ENCODE assay signal across 11 cellular contexts in the genomic region with DNA sequence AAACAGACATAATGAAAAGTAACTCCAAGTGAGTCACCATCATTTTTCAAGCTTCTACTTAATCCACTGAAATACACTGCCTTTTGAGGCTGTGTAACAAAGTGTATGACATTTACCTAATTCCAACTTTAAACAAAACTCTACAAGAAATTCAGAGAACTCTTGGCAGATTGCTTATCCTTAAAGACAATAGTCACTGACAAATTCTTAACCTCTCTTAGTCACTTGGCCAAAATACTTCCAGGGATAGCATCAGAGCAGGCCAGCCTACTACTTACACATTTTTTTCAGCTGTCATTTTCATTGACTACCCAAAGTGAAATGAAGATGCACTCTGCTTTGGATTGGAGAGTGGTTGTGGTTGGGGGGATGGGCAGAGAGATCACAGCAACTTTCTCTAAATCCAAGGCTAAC. TPM values are rescaled to one million over a fixed set of nuclear protein-coding genes. Genes with fewer than 3 reads are reported as not detected.
DNase-seq lines count a peak whose midpoint lies in the region; ATAC-seq and TF ChIP-seq lines count a peak whose summit lies in the region.
"Had no signal": no experiment of that assay in that cellular context is flagged by ENCODE, and none has a peak within 500 bp of the region (broad histone marks: within the 10 kb centered on the region; RNA-seq: fewer than 3 reads in every experiment).

No MANE protein-coding gene starts in this region.

- peaks cover 9% of the 10 kb centered on the region for H3K36me3 ChIP-seq in right atrium auricular region
- peaks cover 51% of the 10 kb centered on the region for H3K36me3 ChIP-seq in mesodermal cell (ENCODE audit: control insufficient read depth, insufficient read depth, low read length)
- no peaks in the 10 kb centered on the region for H3K36me3 ChIP-seq in aorta (ENCODE audit: control insufficient read depth in 1 of 2, insufficient read depth in 2 of 2, low read length in 1 of 2)
- no peaks in the 10 kb centered on the region for H3K36me3 ChIP-seq in WERI-Rb-1

- peak overlapping the region; percentile 13 to 84 for H3K4me3 ChIP-seq in right atrium auricular region
- H3K4me3 ChIP-seq in cardiac fibroblast (replicated peaks in 1 of 2; ENCODE audit: low read depth in 2 of 2, low read length in 2 of 2), result peak overlapping the region; percentile 23 to 37
- peak overlapping the region; percentile 19 for H3K4me3 ChIP-seq in mesodermal cell (ENCODE audit: extremely low read depth, insufficient read depth, low read length, poor library complexity, severe bottlenecking)
- H3K4me3 ChIP-seq in aorta (ENCODE audit: low read length in 2 of 2), result peak overlapping the region; percentile 14 to 31
- no peak overlapping the region for H3K4me3 ChIP-seq in WERI-Rb-1 (ENCODE audit: low read depth, low read length)

- DNase-seq in right atrium auricular region (ENCODE audit: low spot score), result no peak
- DNase-seq in cardiac septum (ENCODE audit: low spot score), result no peak
- peak; percentile 48 to 81 for DNase-seq in cardiac fibroblast (ENCODE audit: low read depth in 2 of 2)
- DNase-seq in aorta, result no peak
- no peak for DNase-seq in WERI-Rb-1
- DNase-seq in NCI-H82 treated with DMSO at 0.1 percent for 48 hours (lab: John Stamatoyannopoulos, UW; ENCODE audit: unreplicated experiment), result no peak
- DNase-seq: AML-193, natural killer cell, NCI-H1930 had no signal

- peaks cover 0 to 62% of the 10 kb centered on the region in 2 donors for H3K4me1 ChIP-seq in right atrium auricular region
- peaks cover 10% of the 10 kb centered on the region for H3K4me1 ChIP-seq in mesodermal cell (ENCODE audit: control insufficient read depth, insufficient read depth, low read length, poor library complexity, severe bottlenecking)
- H3K4me1 ChIP-seq in aorta (ENCODE audit: control insufficient read depth in 1 of 2, insufficient read depth in 2 of 2, low read length in 2 of 2), result peaks cover 2 to 11% of the 10 kb centered on the region in 2 donors

- TF ChIP-seq CTCF in right atrium auricular region (IDR thresholded peaks at IDR 0.05) (no peak), cardiac fibroblast (IDR thresholded peaks at IDR 0.05; ENCODE audit: low read depth, low read length) (no peak), WERI-Rb-1 (IDR thresholded peaks at IDR 0.05; ENCODE audit: low read depth, low read length) (no peak)

- H3K9me3 ChIP-seq in right atrium auricular region (no peaks in the 10 kb centered on the region), mesodermal cell (ENCODE audit: control insufficient read depth, low read length) (no peaks in the 10 kb centered on the region), aorta (ENCODE audit: control insufficient read depth, low read length) (no peaks in the 10 kb centered on the region), WERI-Rb-1 (ENCODE audit: severe bottlenecking) (peaks cover 4% of the 10 kb centered on the region)

- H3K27ac ChIP-seq in right atrium auricular region (peak overlapping the region; percentile 45 to 100), mesodermal cell (ENCODE audit: low read depth, low read length, severe bottlenecking) (no peak overlapping the region), aorta (ENCODE audit: low read depth in 1 of 2, low read length in 2 of 2) (no peak overlapping the region), WERI-Rb-1 (no peak overlapping the region)

- H3K27me3 ChIP-seq in right atrium auricular region, result no peaks in the 10 kb centered on the region
- no peaks in the 10 kb centered on the region for H3K27me3 ChIP-seq in aorta (ENCODE audit: control insufficient read depth in 1 of 2, insufficient read depth in 2 of 2, low read length in 1 of 2)
- no peaks in the 10 kb centered on the region for H3K27me3 ChIP-seq in WERI-Rb-1 (ENCODE audit: insufficient read depth, low read depth, severe bottlenecking)

- ATAC-seq in aorta (ENCODE audit: low FRiP score), result no peak
- no peak for ATAC-seq in HG03280 (IDR thresholded peaks at IDR 0.05; ENCODE audit: unreplicated experiment)
- ATAC-seq: natural killer cell had no signal

- intact Hi-C loops in cardiac septum (cut with DNase I), result no loop called here
- intact Hi-C loops in aorta (cut with DNase I), result no loop called here

RNA-seq across cellular contexts. Expression of a gene that starts 3.6 kb away (rescaled TPM):
- 10 to 100 TPM; 53.4 to 73.1 TPM for total RNA-seq in right atrium auricular region
- total RNA-seq in cardiac septum, result 82.7 TPM
- polyA plus RNA-seq in mesodermal cell (2013, experiment 1 of 2), result 88.0 TPM
- polyA plus RNA-seq in mesodermal cell (2013, experiment 2 of 2), result 74.8 TPM
- total RNA-seq in aorta, result 100 to 1,000 TPM; 148 to 225 TPM
- polyA plus RNA-seq in aorta, result 100 to 1,000 TPM in 1 of 2 donors, 10 to 100 TPM in 1; 93.5 to 115 TPM

Comparison
In these comparisons a context has a peak if more than half of its experiments do, and no peak if none do; other contexts are left out.
1. DNase-seq: peak in cardiac fibroblast (2 of 2); none in right atrium auricular region (single experiment), cardiac septum (single experiment), aorta (0 of 2), WERI-Rb-1 (single experiment) and NCI-H82 treated with DMSO at 0.1 percent for 48 hours (single experiment).
2. H3K27ac ChIP-seq: peak in right atrium auricular region (2 of 2); none in mesodermal cell (single experiment), aorta (0 of 2) and WERI-Rb-1 (single experiment).